ENCODE assay signal across 8 cellular contexts in the genomic region with DNA sequence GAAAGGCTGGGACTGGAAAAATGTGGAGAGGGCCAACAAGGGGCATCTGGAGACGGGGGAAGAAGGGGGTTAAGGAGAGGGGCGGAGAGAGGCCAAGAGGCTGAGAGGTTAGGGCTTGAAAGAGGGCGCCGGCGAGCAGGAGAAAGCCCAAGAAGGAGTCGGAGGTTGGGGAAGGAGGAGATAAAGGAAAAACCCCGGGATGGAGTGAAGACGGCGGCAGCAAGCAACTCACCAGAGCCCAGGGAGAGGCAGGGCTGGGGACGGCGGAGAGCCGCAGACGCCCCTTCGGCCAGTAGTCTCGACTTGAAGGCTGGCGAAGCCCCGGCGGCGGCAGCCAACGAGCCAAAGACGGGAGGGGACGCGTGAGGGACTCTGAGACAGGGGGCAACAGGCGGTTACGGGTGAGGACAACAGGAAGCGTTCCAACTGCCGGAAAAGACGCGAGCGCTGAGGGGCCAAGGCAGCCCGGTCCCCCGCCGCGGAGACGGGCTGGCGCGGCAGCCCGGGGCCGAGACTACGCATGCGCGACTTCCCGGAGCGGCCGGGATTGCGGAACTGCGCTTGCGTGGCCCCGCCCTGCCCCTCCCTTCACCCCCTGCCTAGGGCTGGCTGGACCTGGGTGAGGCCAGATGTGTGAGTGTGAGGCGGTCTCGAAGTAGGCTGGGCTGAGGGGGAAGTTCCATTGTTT. TPM values are rescaled to one million over a fixed set of nuclear protein-coding genes. Genes with fewer than 3 reads are reported as not detected.
DNase-seq lines count a peak whose midpoint lies in the region; ATAC-seq and TF ChIP-seq lines count a peak whose summit lies in the region.

Gene STK38 (minus strand): TSS at position 522 of the 688 bp plus-strand sequence. CDS start 7,277 bp downstream, outside the sequence.

- H3K4me1 ChIP-seq in CD8-positive, alpha-beta T cell (ENCODE audit: insufficient read depth, low read length) = peaks cover 32% of the 10 kb centered on the region

- peak within 1 kb of the TSS; percentile 99 for H3K27ac Mint-ChIP-seq in CD8-positive, alpha-beta T cell
- H3K27ac Mint-ChIP-seq in effector memory CD8-positive, alpha-beta T cell = peak within 1 kb of the TSS; percentile 98 to 99
- peak within 1 kb of the TSS; percentile 91 for H3K27ac Mint-ChIP-seq in memory B cell

- peaks cover 52% of the 10 kb centered on the region for H3K4me1 Mint-ChIP-seq in CD8-positive, alpha-beta T cell (ENCODE audit: low read depth)
- peaks cover 17 to 36% of the 10 kb centered on the region in 2 donors for H3K4me1 Mint-ChIP-seq in effector memory CD8-positive, alpha-beta T cell (ENCODE audit: low read depth in 2 of 2)
- peaks cover 32% of the 10 kb centered on the region for H3K4me1 Mint-ChIP-seq in memory B cell

- H3K4me3 Mint-ChIP-seq in CD8-positive, alpha-beta T cell = peak within 1 kb of the TSS; percentile 99
- peak within 1 kb of the TSS; percentile 99 for H3K4me3 Mint-ChIP-seq in effector memory CD8-positive, alpha-beta T cell
- H3K4me3 Mint-ChIP-seq in memory B cell = peak within 1 kb of the TSS; percentile 99

- POLR2A ChIA-PET in CD8-positive, alpha-beta T cell (lab: Charles Lee) = interaction anchor here (0.6 to 6.9 kb wide), 6 partner anchors 11 to 131 kb away, joined by 3 to 141 read pairs (median 4); partner anchors contain the start of genes CDKN1A and SRSF3

- peaks cover 27% of the 10 kb centered on the region for H3K36me3 Mint-ChIP-seq in CD8-positive, alpha-beta T cell
- peaks cover 36% of the 10 kb centered on the region for H3K36me3 Mint-ChIP-seq in effector memory CD8-positive, alpha-beta T cell (ENCODE audit: insufficient read depth)
- H3K36me3 Mint-ChIP-seq in memory B cell = peaks cover 2% of the 10 kb centered on the region

- no peaks in the 10 kb centered on the region for H3K27me3 Mint-ChIP-seq in CD8-positive, alpha-beta T cell (ENCODE audit: low read depth)
- no peaks in the 10 kb centered on the region for H3K27me3 Mint-ChIP-seq in effector memory CD8-positive, alpha-beta T cell
- H3K27me3 Mint-ChIP-seq in memory B cell = no peaks in the 10 kb centered on the region

- peak; percentile 85 to 98 (median 94) for DNase-seq in CD8-positive, alpha-beta T cell
- DNase-seq in HUDEP-2 (lab: John Stamatoyannopoulos, UW; ENCODE audit: unreplicated experiment in 76 of 76) (peak in 75 of 76 experiments; percentile 37 to 97 (median 90)), NOMO-1 treated with DMSO at 0.1 percent for 48 hours (lab: John Stamatoyannopoulos, UW; ENCODE audit: unreplicated experiment) (peak; percentile 90), memory B cell (ENCODE audit: low spot score in 2 of 2) (peak; percentile 86 to 88)
- peak; percentile 83 to 88 for DNase-seq in activated CD8-positive, alpha-beta memory T cell treated with anti-CD3 and anti-CD28 coated beads for 4 hours (ENCODE audit: low read depth in 2 of 2)
- DNase-seq in effector memory CD8-positive, alpha-beta T cell = peak; percentile 81 to 86 (median 82)
- peak; percentile 91 for DNase-seq in stimulated activated CD8-positive, alpha-beta memory T cell treated with anti-CD3 and anti-CD28 coated beads, Interleukin-12 subunit alpha, Interleukin-12 subunit beta, amount 100 ng/mL, for 1 hour (ENCODE audit: low read depth)

- CTCF ChIA-PET in CD8-positive, alpha-beta T cell (lab: Charles Lee) = interaction anchor here (1.8 to 2.0 kb wide), 2 partner anchors 51 to 124 kb away, joined by 4 to 7 read pairs; no protein-coding TSS in a partner anchor

- no peaks in the 10 kb centered on the region for H3K36me3 ChIP-seq in CD8-positive, alpha-beta T cell (ENCODE audit: insufficient read depth, low read length)

- intact Hi-C loops in CD8-positive, alpha-beta T cell (cut with DNase I, micrococcal nuclease) = loop anchor here (1.0 to 5.0 kb wide), 6 partner anchors 47 to 135 kb away; partner anchors contain the start of genes KCTD20 (in 2 of the 2), PXT1 (in 2 of the 2) and SRSF3 (in 1 of the 2)

- peak; percentile 72 for ATAC-seq in CD8-positive, alpha-beta T cell
- ATAC-seq in GM21360 (IDR thresholded peaks at IDR 0.05; ENCODE audit: unreplicated experiment) = peak; percentile 71
- peak; percentile 81 for ATAC-seq in effector memory CD8-positive, alpha-beta T cell (replicated peaks)
- peak; percentile 86 for ATAC-seq in memory B cell (ENCODE audit: low read depth)

- no peaks in the 10 kb centered on the region for H3K9me3 Mint-ChIP-seq in CD8-positive, alpha-beta T cell
- H3K9me3 Mint-ChIP-seq in effector memory CD8-positive, alpha-beta T cell = no peaks in the 10 kb centered on the region
- no peaks in the 10 kb centered on the region for H3K9me3 Mint-ChIP-seq in memory B cell

- H3K9me3 ChIP-seq in CD8-positive, alpha-beta T cell (ENCODE audit: low read length) = no peaks in the 10 kb centered on the region

- H3K27ac ChIP-seq in CD8-positive, alpha-beta T cell (ENCODE audit: low read depth, low read length) = peak within 1 kb of the TSS; percentile 94

- H3K4me3 ChIP-seq in CD8-positive, alpha-beta T cell (ENCODE audit: low read depth, low read length) = peak within 1 kb of the TSS; percentile 82

- H3K27me3 ChIP-seq in CD8-positive, alpha-beta T cell (ENCODE audit: insufficient read depth, low read length) = no peaks in the 10 kb centered on the region

- no peak for TF ChIP-seq CTCF in CD8-positive, alpha-beta T cell (IDR thresholded peaks at IDR 0.05)

RNA-seq across cellular contexts. Expression of gene STK38, which starts in this region (rescaled TPM):
- total RNA-seq in CD8-positive, alpha-beta T cell = 10 to 100 TPM; 37.6 to 38.7 TPM

Comparison
In these comparisons a context has a peak if more than half of its experiments do, and no peak if none do; other contexts are left out.
1. Peak in every context shown above with its lines: DNase-seq, ATAC-seq, H3K4me3 ChIP-seq and H3K27ac ChIP-seq.